Comparison of ENCODE assay signal across 14 cellular contexts in genomic region chr13:77389617-77389984, GRCh38.
DNase-seq lines count a peak whose midpoint lies in the region; ATAC-seq, FAIRE-seq and TF ChIP-seq lines count a peak whose summit lies in the region.
"Had no signal": no experiment of that assay in that cellular context is flagged by ENCODE, and none has a peak within 500 bp of the region (broad histone marks: within the 10 kb centered on the region; RNA-seq: fewer than 3 reads in every experiment).

No MANE protein-coding gene starts in this region.

- TF ChIP-seq EP300 in tibial nerve (IDR thresholded peaks at IDR 0.05) = no peak

- no peak for TF ChIP-seq POLR2A in tibial nerve (IDR thresholded peaks at IDR 0.05)

- H3K9me3 ChIP-seq in OCI-LY3 (ENCODE audit: insufficient read depth, low read length) (no peaks in the 10 kb centered on the region), tibial nerve (no peaks in the 10 kb centered on the region)
- H3K9me3 ChIP-seq: BE2C, MG63 had no signal

- ATAC-seq in GM18498 (IDR thresholded peaks at IDR 0.05; ENCODE audit: unreplicated experiment) = peak; percentile 64
- ATAC-seq in GM18909 (IDR thresholded peaks at IDR 0.05; ENCODE audit: poor library complexity, unreplicated experiment) = peak; percentile 67
- ATAC-seq in HG02798 (IDR thresholded peaks at IDR 0.05; ENCODE audit: poor library complexity, unreplicated experiment) = peak; percentile 55

- H3K27me3 ChIP-seq in OCI-LY3 (ENCODE audit: low read depth, low read length) (peaks cover 15% of the 10 kb centered on the region; the same call in 1 of the 2 replicates), tibial nerve (no peaks in the 10 kb centered on the region)
- H3K27me3 ChIP-seq: MG63 had no signal

- H3K36me3 ChIP-seq in OCI-LY3 (replicated peaks; ENCODE audit: low read depth, low read length) (no peaks in the 10 kb centered on the region), tibial nerve (no peaks in the 10 kb centered on the region)
- H3K36me3 ChIP-seq: BE2C, left ventricle myocardium inferior, MG63 had no signal

- H3K27ac ChIP-seq in OCI-LY3 (ENCODE audit: low read length) (no peak overlapping the region), tibial nerve (peak overlapping the region in 1 of 4 donors; percentile 86)
- H3K27ac ChIP-seq: left ventricle myocardium inferior had no signal

- H3K9ac ChIP-seq in OCI-LY3 (ENCODE audit: low read length) = no peak overlapping the region

- no peak for FAIRE-seq in frontal cortex (lab: Jason Lieb, UNC)

- no peaks in the 10 kb centered on the region for H4K20me1 ChIP-seq in OCI-LY3 (ENCODE audit: insufficient read depth, low read length)

- no peak overlapping the region for H2AFZ ChIP-seq in OCI-LY3 (ENCODE audit: low read depth, low read length)

- DNase-seq in frontal cortex (ENCODE audit: low spot score in 2 of 2) (no peak), NCI-H1930 (lab: John Stamatoyannopoulos, UW) (no peak), tibial nerve (ENCODE audit: low spot score in 2 of 2) (no peak)
- no peak for DNase-seq in stimulated activated CD4-positive, alpha-beta T cell treated with anti-CD3 and anti-CD28 coated beads, Interleukin-4, amount 100 ng/mL, for 1 hour
- DNase-seq: BE2C, DMS79 treated with DMSO at 0.1 percent for 48 hours, H9, left ventricle myocardium inferior, MG63, NCI-H524 treated with DMSO at 0.1 percent for 48 hours had no signal

- H3K4me1 ChIP-seq in OCI-LY3 (ENCODE audit: low read length) (peaks cover 45% of the 10 kb centered on the region), tibial nerve (peaks cover 0 to 44% (median 5%) of the 10 kb centered on the region in 4 donors)
- H3K4me1 ChIP-seq: BE2C, left ventricle myocardium inferior had no signal

- TF ChIP-seq CTCF in OCI-LY3 (IDR thresholded peaks at IDR 0.05; ENCODE audit: low read depth, low read length) (no peak), tibial nerve (IDR thresholded peaks at IDR 0.05) (no peak)

- peak overlapping the region; percentile 3; the same call in 1 of the 2 replicates for H3K4me2 ChIP-seq in OCI-LY3 (ENCODE audit: low read length)

- no peaks in the 10 kb centered on the region for H3K79me2 ChIP-seq in OCI-LY3 (ENCODE audit: low read length)

- H3K4me3 ChIP-seq in OCI-LY3 (ENCODE audit: low read length) = no peak overlapping the region
- no peak overlapping the region for H3K4me3 ChIP-seq in tibial nerve
- H3K4me3 ChIP-seq: left ventricle myocardium inferior, MG63 had no signal
